Comparison of ENCODE assay signal across 11 cellular contexts in genomic region chr15:51335538-51335961, GRCh38. TPM values are rescaled to one million over a fixed set of nuclear protein-coding genes. Genes with fewer than 3 reads are reported as not detected.
DNase-seq lines count a peak whose midpoint lies in the region; ATAC-seq, FAIRE-seq and TF ChIP-seq lines count a peak whose summit lies in the region.
"Had no signal": no experiment of that assay in that cellular context is flagged by ENCODE, and none has a peak within 500 bp of the region (broad histone marks: within the 10 kb centered on the region; RNA-seq: fewer than 3 reads in every experiment).

No MANE protein-coding gene starts in this region.

- peaks cover 3% of the 10 kb centered on the region for H3K9me3 Mint-ChIP-seq in activated T-helper 17 cell treated with anti-CD3 and anti-CD28 coated beads, Interleukin-2, amount 50 U/mL, for 72 hours
- H3K9me3 Mint-ChIP-seq in HFFc6, result no peaks in the 10 kb centered on the region

- H3K36me3 Mint-ChIP-seq in activated T-helper 17 cell treated with anti-CD3 and anti-CD28 coated beads, Interleukin-2, amount 50 U/mL, for 72 hours (ENCODE audit: low read depth), result no peaks in the 10 kb centered on the region
- no peaks in the 10 kb centered on the region for H3K36me3 Mint-ChIP-seq in HFFc6 (ENCODE audit: low read depth)
- H3K36me3 Mint-ChIP-seq: activated naive CD8-positive, alpha-beta T cell had no signal

- DNase-seq in GM12891 (ENCODE audit: insufficient read length, low spot score) (no peak), GM20000 (ENCODE audit: low spot score) (peak; percentile 72), pons (ENCODE audit: low spot score) (no peak), NCI-H526 (lab: John Stamatoyannopoulos, UW) (no peak), NCI-H1930 (lab: John Stamatoyannopoulos, UW) (no peak), HFFc6 (no peak)
- DNase-seq: NCI-H1105, ovary had no signal

- no peaks in the 10 kb centered on the region for H3K4me1 Mint-ChIP-seq in activated T-helper 17 cell treated with anti-CD3 and anti-CD28 coated beads, Interleukin-2, amount 50 U/mL, for 72 hours
- peaks cover 6% of the 10 kb centered on the region; the same call in 1 of the 2 replicates for H3K4me1 Mint-ChIP-seq in HFFc6 (ENCODE audit: low read depth)

- no peak for TF ChIP-seq POLR2A in GM12891 (IDR thresholded peaks at IDR 0.05; ENCODE audit: low read depth, low read length)

- peaks cover 11% of the 10 kb centered on the region for H3K27me3 Mint-ChIP-seq in activated T-helper 17 cell treated with anti-CD3 and anti-CD28 coated beads, Interleukin-2, amount 50 U/mL, for 72 hours
- peaks cover 16% of the 10 kb centered on the region for H3K27me3 Mint-ChIP-seq in HFFc6 (ENCODE audit: insufficient read depth)

- TF ChIP-seq CTCF in GM20000 (IDR thresholded peaks at IDR 0.05; ENCODE audit: extremely low read depth, missing control alignments), result no peak
- TF ChIP-seq CTCF in HFFc6 (IDR thresholded peaks at IDR 0.05), result no peak

- peak; percentile 93 for ATAC-seq in HG03175 (IDR thresholded peaks at IDR 0.05; ENCODE audit: unreplicated experiment)
- ATAC-seq in activated T-helper 17 cell treated with anti-CD3 and anti-CD28 coated beads, Interleukin-2, amount 50 U/mL, for 72 hours (replicated peaks), result peak; percentile 12

- no peak for FAIRE-seq in GM12891 (lab: Jason Lieb, UNC)

- H3K4me3 Mint-ChIP-seq in activated T-helper 17 cell treated with anti-CD3 and anti-CD28 coated beads, Interleukin-2, amount 50 U/mL, for 72 hours, result no peak overlapping the region
- no peak overlapping the region for H3K4me3 Mint-ChIP-seq in HFFc6
- H3K4me3 Mint-ChIP-seq: activated naive CD8-positive, alpha-beta T cell had no signal

- no peak overlapping the region for H3K27ac Mint-ChIP-seq in activated T-helper 17 cell treated with anti-CD3 and anti-CD28 coated beads, Interleukin-2, amount 50 U/mL, for 72 hours
- H3K27ac Mint-ChIP-seq in HFFc6, result no peak overlapping the region
- H3K27ac Mint-ChIP-seq: activated naive CD8-positive, alpha-beta T cell had no signal

TF ChIP-seq in GM12891, 5 proteins besides CTCF, POLR2A, EP300 and RAD21:
- TF ChIP-seq POU2F2 (IDR thresholded peaks at IDR 0.05; ENCODE audit: low read depth, low read length) (no peak), POLR2AphosphoS5 (IDR thresholded peaks at IDR 0.05; ENCODE audit: low read depth, low read length) (no peak), SPI1 (IDR thresholded peaks at IDR 0.05; ENCODE audit: low read depth, low read length) (peak; percentile 91), PAX5 (IDR thresholded peaks at IDR 0.05; ENCODE audit: insufficient read depth, low read length, severe bottlenecking) (no peak)

RNA-seq across cellular contexts. Expression of gene CYP19A1, which starts 2.8 kb away (rescaled TPM):
- 0.04 TPM for polyA plus RNA-seq in GM12891 (2012; ENCODE audit: low read depth, missing spikeins)
- under 1 TPM; 0.71 to 0.79 TPM for total RNA-seq in activated T-helper 17 cell treated with anti-CD3 and anti-CD28 coated beads, Interleukin-2, amount 50 U/mL, for 72 hours
- total RNA-seq in HFFc6 (2021; fragmentation: NEBNext Ultra II Directional; extraction: Animal tissue kit (Norgen Biotek cat#: 25700)), result under 1 TPM in 1 of 6 experiments, not detected in 5; 0.57 TPM

RNA-seq across cellular contexts. Expression of gene GLDN, which starts 5.9 kb away (rescaled TPM):
- not detected for polyA plus RNA-seq in GM12891 (2012; ENCODE audit: low read depth, missing spikeins)
- not detected for total RNA-seq in activated T-helper 17 cell treated with anti-CD3 and anti-CD28 coated beads, Interleukin-2, amount 50 U/mL, for 72 hours
- total RNA-seq in HFFc6 (2021; fragmentation: NEBNext Ultra II Directional; extraction: Animal tissue kit (Norgen Biotek cat#: 25700)), result not detected
